In genomic region chr9:124493794-124494479, GRCh38 we compare ENCODE assay signal across 23 cellular contexts. TPM values are rescaled to one million over a fixed set of nuclear protein-coding genes. Genes with fewer than 3 reads are reported as not detected.
DNase-seq lines count a peak whose midpoint lies in the region; ATAC-seq, FAIRE-seq and TF ChIP-seq lines count a peak whose summit lies in the region.
"Had no signal": no experiment of that assay in that cellular context is flagged by ENCODE, and none has a peak within 500 bp of the region (broad histone marks: within the 10 kb centered on the region; RNA-seq: fewer than 3 reads in every experiment).

No MANE protein-coding gene starts in this region.

- no peaks in the 10 kb centered on the region for H3K79me2 ChIP-seq in HepG2 (ENCODE audit: insufficient read depth, low read length)

- no peak overlapping the region for H3K9ac ChIP-seq in HepG2 (ENCODE audit: insufficient read depth, low read depth, low read length)

- H3K27me3 ChIP-seq in HepG2 (ENCODE audit: control insufficient read depth in 1 of 2, insufficient read depth in 2 of 2, low read length in 2 of 2) (no peaks in the 10 kb centered on the region), right lobe of liver (no peaks in the 10 kb centered on the region), BE2C (no peaks in the 10 kb centered on the region)
- H3K27me3 ChIP-seq: upper lobe of left lung had no signal

- in situ Hi-C loops in HepG2 (cut with HindIII; ENCODE audit: extremely low pct_ligation_motif_present, low pct_unique_long_range_greater_than_20kb): no loop called here

- DNase-seq in HepG2 (ENCODE audit: low spot score) (no peak), right lobe of liver (no peak), RPMI8226 (peak; percentile 43), NOMO-1 treated with dmso at 0.1 percent for 144 hours (lab: John Stamatoyannopoulos, UW; ENCODE audit: unreplicated experiment) (no peak), nephron progenitor cell (no peak), BE2C (no peak)
- DNase-seq in NK-92 treated with Interleukin-12 subunit alpha and Interleukin-12 subunit beta, amount 100 ng/mL, for 24 hours (lab: John Stamatoyannopoulos, UW): no peak
- DNase-seq: activated CD4-positive, alpha-beta T cell treated with anti-CD3 and anti-CD28 coated beads, Interleukin-2, amount 50 U/mL, for 1 hour; activated T-cell treated with anti-CD3 and anti-CD28 coated beads, Interleukin-2, amount 50 U/mL, for 1 hour; brain microvascular endothelial cell; DMS153; Kasumi-1; NCI-H1105; T-helper 9 cell; upper lobe of left lung had no signal

- TF ChIP-seq POLR2A in HepG2 (IDR thresholded peaks at IDR 0.05; ENCODE audit: insufficient read depth in 1 of 2, low read depth in 2 of 2, low read length in 2 of 2): no peak
- no peak for TF ChIP-seq POLR2A in right lobe of liver (IDR thresholded peaks at IDR 0.05)

- H3K9me3 ChIP-seq in HepG2 (ENCODE audit: low read length) (no peaks in the 10 kb centered on the region), right lobe of liver (no peaks in the 10 kb centered on the region), BE2C (no peaks in the 10 kb centered on the region)
- H3K9me3 ChIP-seq: upper lobe of left lung had no signal

- no peak for TF ChIP-seq RAD21 in HepG2 (CRISPR knock-in tag; IDR thresholded peaks at IDR 0.05)

- no peaks in the 10 kb centered on the region for H3K9me3 Mint-ChIP-seq in nephron progenitor cell
- H3K9me3 Mint-ChIP-seq: activated naive CD4-positive, alpha-beta T cell treated with anti-CD3 and anti-CD28 coated beads, Interleukin-2, amount 50 U/mL, for 24 hours; stimulated activated effector memory CD8-positive, alpha-beta T cell treated with anti-CD3 and anti-CD28 coated beads, Interleukin-12 subunit alpha, Interleukin-12 subunit beta, amount 100 ng/mL, for 72 hours had no signal

- no peak overlapping the region for H3K4me3 ChIP-seq in HepG2 (replicated peaks in 1 of 3; ENCODE audit: insufficient read depth in 1 of 3, low read depth in 2 of 3, low read length in 3 of 3)
- H3K4me3 ChIP-seq in right lobe of liver: no peak overlapping the region
- H3K4me3 ChIP-seq in BE2C (ENCODE audit: low read depth, low read length): no peak overlapping the region
- H3K4me3 ChIP-seq: dorsolateral prefrontal cortex, skin epidermis, upper lobe of left lung had no signal

- peaks cover 50% of the 10 kb centered on the region for H3K4me1 Mint-ChIP-seq in nephron progenitor cell

- peaks cover 86% of the 10 kb centered on the region for H3K27me3 Mint-ChIP-seq in nephron progenitor cell (ENCODE audit: low read depth, poor library complexity)
- H3K27me3 Mint-ChIP-seq: activated naive CD4-positive, alpha-beta T cell treated with anti-CD3 and anti-CD28 coated beads, Interleukin-2, amount 50 U/mL, for 24 hours had no signal

- H4K20me1 ChIP-seq in HepG2 (ENCODE audit: insufficient read depth, low read length): no peaks in the 10 kb centered on the region

- BruUV-seq in HepG2 (replicated peaks; lab: Mats Ljungman, UMichigan): no TSS peak

- POLR2A ChIA-PET in HepG2 (lab: Yijun Ruan, JAX): no interaction called here

- CTCF ChIA-PET in HepG2 (lab: Yijun Ruan, JAX; ENCODE audit: low intra/inter-chr PET ratio, low total read pairs): no interaction called here

- WGBS in HepG2 (ENCODE audit: low lambda C conversion rate): 90% methylated on average over 8 of the region's 18 CpGs
- 90% methylated on average over 2 of the region's 18 CpGs for WGBS in right lobe of liver (ENCODE audit: insufficient coverage, low coverage, low lambda C conversion rate, missing lambda C conversion rate)

- no peaks in the 10 kb centered on the region for H3K36me3 Mint-ChIP-seq in nephron progenitor cell (ENCODE audit: low read depth)
- H3K36me3 Mint-ChIP-seq: activated naive CD4-positive, alpha-beta T cell treated with anti-CD3 and anti-CD28 coated beads, Interleukin-2, amount 50 U/mL, for 24 hours; stimulated activated effector memory CD8-positive, alpha-beta T cell treated with anti-CD3 and anti-CD28 coated beads, Interleukin-12 subunit alpha, Interleukin-12 subunit beta, amount 100 ng/mL, for 72 hours had no signal

- no peak for FAIRE-seq in HepG2 (lab: Jason Lieb, UNC)
- FAIRE-seq: A204.1 had no signal

- no peak overlapping the region for H3K4me3 Mint-ChIP-seq in nephron progenitor cell
- H3K4me3 Mint-ChIP-seq: activated naive CD4-positive, alpha-beta T cell treated with anti-CD3 and anti-CD28 coated beads, Interleukin-2, amount 50 U/mL, for 24 hours; stimulated activated effector memory CD8-positive, alpha-beta T cell treated with anti-CD3 and anti-CD28 coated beads, Interleukin-12 subunit alpha, Interleukin-12 subunit beta, amount 100 ng/mL, for 72 hours had no signal

- intact Hi-C loops in HepG2 (cut with micrococcal nuclease; ENCODE audit: unreplicated experiment): no loop called here
- intact Hi-C loops in right lobe of liver (cut with DNase I): no loop called here

- ATAC-seq in HepG2 (no peak), right lobe of liver (no peak), GM21786 (IDR thresholded peaks at IDR 0.05; ENCODE audit: unreplicated experiment) (peak; percentile 61)
- ATAC-seq: stimulated activated effector memory CD8-positive, alpha-beta T cell treated with anti-CD3 and anti-CD28 coated beads, Interleukin-12 subunit alpha, Interleukin-12 subunit beta, amount 100 ng/mL, for 72 hours had no signal

- no peak overlapping the region for H3K27ac Mint-ChIP-seq in nephron progenitor cell
- H3K27ac Mint-ChIP-seq: activated naive CD4-positive, alpha-beta T cell treated with anti-CD3 and anti-CD28 coated beads, Interleukin-2, amount 50 U/mL, for 24 hours; stimulated activated effector memory CD8-positive, alpha-beta T cell treated with anti-CD3 and anti-CD28 coated beads, Interleukin-12 subunit alpha, Interleukin-12 subunit beta, amount 100 ng/mL, for 72 hours had no signal

- no peak overlapping the region for H2AFZ ChIP-seq in HepG2 (ENCODE audit: low read length)

- H3K4me1 ChIP-seq in HepG2 (ENCODE audit: insufficient read depth, low read length) (peaks cover 18% of the 10 kb centered on the region), right lobe of liver (peaks cover 0 to 5% (median 0%) of the 10 kb centered on the region in 4 donors), BE2C (no peaks in the 10 kb centered on the region)
- H3K4me1 ChIP-seq: upper lobe of left lung had no signal

- TF ChIP-seq CTCF in HepG2 (CRISPR knock-in tag; IDR thresholded peaks at IDR 0.05) (no peak), right lobe of liver (IDR thresholded peaks at IDR 0.05) (no peak), nephron progenitor cell (IDR thresholded peaks at IDR 0.05) (no peak), BE2C (IDR thresholded peaks at IDR 0.05; ENCODE audit: low read depth, low read length) (no peak)

- no peak overlapping the region for H3K4me2 ChIP-seq in HepG2 (ENCODE audit: low read depth, low read length)

- H3K27ac ChIP-seq in HepG2 (ENCODE audit: extremely low read length, insufficient read depth, low read length) (no peak overlapping the region), right lobe of liver (no peak overlapping the region)
- H3K27ac ChIP-seq: brain microvascular endothelial cell, C4-2B, dorsolateral prefrontal cortex, skin epidermis, upper lobe of left lung had no signal

- no peak for TF ChIP-seq EP300 in HepG2 (IDR thresholded peaks at IDR 0.05; ENCODE audit: low read depth in 2 of 2, low read length in 2 of 2)
- TF ChIP-seq EP300 in HepG2 (CRISPR knock-in tag; IDR thresholded peaks at IDR 0.05; ENCODE audit: borderline replicate concordance): no peak

- H3K36me3 ChIP-seq in HepG2 (replicated peaks in 1 of 2; ENCODE audit: control insufficient read depth in 1 of 2, insufficient read depth in 2 of 2, low read length in 2 of 2) (peaks cover 0 to 2% of the 10 kb centered on the region in 2 experiments; a peak in 1 of 5 replicates), right lobe of liver (no peaks in the 10 kb centered on the region), BE2C (no peaks in the 10 kb centered on the region)
- H3K36me3 ChIP-seq: brain microvascular endothelial cell, upper lobe of left lung had no signal

RNA-seq across cellular contexts. Expression of gene NR5A1, which starts 13.3 kb away (rescaled TPM):
- total RNA-seq in HepG2 (2016; rRNA removed; fragmentation: Illumina TruSeq; extraction: Trizol): 38.8 and 44.7 TPM in 2 replicates
- total RNA-seq in HepG2 (2016; cell fraction: cytosol; rRNA removed; fragmentation: Illumina TruSeq; extraction: Trizol; ENCODE audit: low read depth): 7.2 and 7.8 TPM in 2 replicates
- 32.3 and 46.7 TPM in 2 replicates for total RNA-seq in HepG2 (2016; cell fraction: insoluble cytoplasmic fraction; rRNA removed; fragmentation: Illumina TruSeq; extraction: Trizol)
- total RNA-seq in HepG2 (2016; cell fraction: membrane; rRNA removed; fragmentation: Illumina TruSeq; extraction: Trizol): 22.5 and 25.3 TPM in 2 replicates
- total RNA-seq in HepG2 (2016; cell fraction: nucleus; rRNA removed; fragmentation: Illumina TruSeq; extraction: Trizol): 26.4 and 32.4 TPM in 2 replicates
- 28.9 and 43.2 TPM in 2 replicates for polyA plus RNA-seq in HepG2 (2011; rRNA removed)
- polyA plus RNA-seq in HepG2 (2011; cell fraction: cytosol; rRNA removed): 25.4 and 37.8 TPM in 2 replicates
- 82.6 and 84.5 TPM in 2 replicates for polyA plus RNA-seq in HepG2 (2011; cell fraction: nucleus; rRNA removed)
- 22.4 and 32.6 TPM in 2 replicates for polyA plus RNA-seq in HepG2 (2012)
- 6.7 and 7.0 TPM in 2 replicates for polyA plus RNA-seq in HepG2 (2016; cell fraction: cytosol; fragmentation: Illumina TruSeq; extraction: Trizol; ENCODE audit: low read depth)
- polyA plus RNA-seq in HepG2 (2016; cell fraction: insoluble cytoplasmic fraction; fragmentation: Illumina TruSeq; extraction: Trizol; ENCODE audit: low read depth): 34.3 and 43.6 TPM in 2 replicates
- 17.4 and 17.9 TPM in 2 replicates for polyA plus RNA-seq in HepG2 (2016; cell fraction: membrane; fragmentation: Illumina TruSeq; extraction: Trizol; ENCODE audit: low read depth)
- polyA plus RNA-seq in HepG2 (2016; cell fraction: nucleus; fragmentation: Illumina TruSeq; extraction: Trizol; ENCODE audit: insufficient read depth, low read depth): 59.8 and 63.0 TPM in 2 replicates
- polyA minus RNA-seq in HepG2 (2011; rRNA and poly(A)+ RNA removed; ENCODE audit: low replicate concordance): 75.6 TPM in 1 of 2 replicates, not detected in the other
- polyA minus RNA-seq in HepG2 (2011; cell fraction: cytosol; rRNA and poly(A)+ RNA removed): 33.2 and 39.7 TPM in 2 replicates
- 18.8 and 21.6 TPM in 2 replicates for polyA minus RNA-seq in HepG2 (2011; cell fraction: nucleus; rRNA and poly(A)+ RNA removed)
- total RNA-seq in right lobe of liver: under 1 TPM in 1 of 6 experiments, not detected in 5; 0.26 TPM
- polyA plus RNA-seq in BE2C (2012; ENCODE audit: insufficient read depth, insufficient read length, low read depth): not detected
- total RNA-seq: glomerular endothelial cell had no signal

RNA-seq across cellular contexts. Expression of gene ADGRD2, which starts 43.7 kb away (rescaled TPM):
- total RNA-seq in HepG2 (2016; rRNA removed; fragmentation: Illumina TruSeq; extraction: Trizol) (not detected in 2 replicates), right lobe of liver (not detected)
- total RNA-seq in HepG2 (2016; cell fraction: cytosol; rRNA removed; fragmentation: Illumina TruSeq; extraction: Trizol; ENCODE audit: low read depth): not detected in 2 replicates
- total RNA-seq in HepG2 (2016; cell fraction: insoluble cytoplasmic fraction; rRNA removed; fragmentation: Illumina TruSeq; extraction: Trizol): not detected in 2 replicates
- total RNA-seq in HepG2 (2016; cell fraction: membrane; rRNA removed; fragmentation: Illumina TruSeq; extraction: Trizol): not detected in 2 replicates
- total RNA-seq in HepG2 (2016; cell fraction: nucleus; rRNA removed; fragmentation: Illumina TruSeq; extraction: Trizol): not detected in 2 replicates
- polyA plus RNA-seq in HepG2 (2011; rRNA removed): not detected in 2 replicates
- polyA plus RNA-seq in HepG2 (2011; cell fraction: cytosol; rRNA removed): not detected in 2 replicates
- polyA plus RNA-seq in HepG2 (2011; cell fraction: nucleus; rRNA removed): not detected in 2 replicates
- not detected in 2 replicates for polyA plus RNA-seq in HepG2 (2012)
- not detected in 2 replicates for polyA plus RNA-seq in HepG2 (2016; cell fraction: cytosol; fragmentation: Illumina TruSeq; extraction: Trizol; ENCODE audit: low read depth)
- polyA plus RNA-seq in HepG2 (2016; cell fraction: insoluble cytoplasmic fraction; fragmentation: Illumina TruSeq; extraction: Trizol; ENCODE audit: low read depth): not detected in 2 replicates
- polyA plus RNA-seq in HepG2 (2016; cell fraction: membrane; fragmentation: Illumina TruSeq; extraction: Trizol; ENCODE audit: low read depth): not detected in 2 replicates
- polyA plus RNA-seq in HepG2 (2016; cell fraction: nucleus; fragmentation: Illumina TruSeq; extraction: Trizol; ENCODE audit: insufficient read depth, low read depth): not detected in 2 replicates
- polyA minus RNA-seq in HepG2 (2011; rRNA and poly(A)+ RNA removed; ENCODE audit: low replicate concordance): not detected in 2 replicates
- not detected in 2 replicates for polyA minus RNA-seq in HepG2 (2011; cell fraction: cytosol; rRNA and poly(A)+ RNA removed)
- polyA minus RNA-seq in HepG2 (2011; cell fraction: nucleus; rRNA and poly(A)+ RNA removed): not detected in 2 replicates
- 0.25 TPM for polyA plus RNA-seq in BE2C (2012; ENCODE audit: insufficient read depth, insufficient read length, low read depth)
- total RNA-seq: glomerular endothelial cell, upper lobe of left lung had no signal

Comparison
In these comparisons a context has a peak if more than half of its experiments do, and no peak if none do; other contexts are left out.
1. RNA of gene NR5A1, which starts 13.3 kb away (total RNA-seq): 7.2 to 46.7 TPM in HepG2; 0.26 TPM in right lobe of liver; every median in the first group is over 4 times any median in the second.